In genomic region chr2:151952691-151953456, GRCh38 we compare ENCODE assay signal across 22 cellular contexts.
DNase-seq lines count a peak whose midpoint lies in the region; FAIRE-seq and TF ChIP-seq lines count a peak whose summit lies in the region.
"Had no signal": no experiment of that assay in that cellular context is flagged by ENCODE, and none has a peak within 500 bp of the region (broad histone marks: within the 10 kb centered on the region; RNA-seq: fewer than 3 reads in every experiment).

No MANE protein-coding gene starts in this region.

- no peaks in the 10 kb centered on the region for H3K36me3 Mint-ChIP-seq in endothelial cell (ENCODE audit: low read depth, unreplicated experiment)
- H3K36me3 Mint-ChIP-seq: CD8-positive, alpha-beta T cell had no signal

- H3K27me3 Mint-ChIP-seq in endothelial cell (ENCODE audit: unreplicated experiment), result peaks cover 2% of the 10 kb centered on the region

- no peaks in the 10 kb centered on the region for H3K9me3 Mint-ChIP-seq in endothelial cell (ENCODE audit: unreplicated experiment)
- H3K9me3 Mint-ChIP-seq: CD4-positive, alpha-beta T cell had no signal

- peak overlapping the region; percentile 0 for H3K27ac Mint-ChIP-seq in endothelial cell (ENCODE audit: unreplicated experiment)
- H3K27ac Mint-ChIP-seq: B cell; CD4-positive, alpha-beta T cell; CD8-positive, alpha-beta T cell had no signal

- in situ Hi-C loops in G401 (cut with HindIII; ENCODE audit: low sequenced_read_pairs), result no loop called here

- peak overlapping the region; percentile 79 for H3K27ac ChIP-seq in caudate nucleus (ENCODE audit: low read depth, low read length)
- H3K27ac ChIP-seq: 22Rv1; A549; BLaER1 treated with 17β-estradiol and CSF1 and Interleukin-3, amounts not matched to agents 10 nM and 100 nM; C4-2B had no signal

- no peak overlapping the region for H3K4me3 Mint-ChIP-seq in endothelial cell (ENCODE audit: unreplicated experiment)
- H3K4me3 Mint-ChIP-seq: B cell; CD4-positive, alpha-beta T cell; CD8-positive, alpha-beta T cell had no signal

- peak; percentile 69 for DNase-seq in G401 (ENCODE audit: low spot score)
- peak in 1 of 61 donors; percentile 51 for DNase-seq in caudate nucleus (lab: John Stamatoyannopoulos, UW)
- no peak for DNase-seq in endothelial cell (ENCODE audit: low spot score)
- DNase-seq in GM12891 (ENCODE audit: insufficient read length, low spot score), result no peak
- no peak for DNase-seq in DMS79 treated with DMSO at 0.1 percent for 48 hours (lab: John Stamatoyannopoulos, UW)
- no peak for DNase-seq in frontal cortex (ENCODE audit: low spot score in 2 of 2)
- DNase-seq: AML-193; Caco-2; Calu3; CD4-positive, alpha-beta T cell; CD8-positive, alpha-beta T cell; DND-41; EL; GF-D8 had no signal

- no peaks in the 10 kb centered on the region for H3K4me1 Mint-ChIP-seq in endothelial cell (ENCODE audit: unreplicated experiment)

- FAIRE-seq in GM12891 (lab: Jason Lieb, UNC) (no peak), frontal cortex (lab: Jason Lieb, UNC) (no peak)
- FAIRE-seq: A549, D721Med, G401.6, GM19239 had no signal

- TF ChIP-seq POLR2A in GM12891 (IDR thresholded peaks at IDR 0.05; ENCODE audit: low read depth, low read length), result no peak

- TF ChIP-seq CTCF in endothelial cell (IDR thresholded peaks at IDR 0.05; ENCODE audit: unreplicated experiment), result no peak

TF ChIP-seq in GM12891, 5 proteins besides CTCF, POLR2A, EP300 and RAD21:
- TF ChIP-seq SPI1 (IDR thresholded peaks at IDR 0.05; ENCODE audit: low read depth, low read length), result no peak
- TF ChIP-seq POU2F2 (IDR thresholded peaks at IDR 0.05; ENCODE audit: low read depth, low read length), result no peak
- no peak for TF ChIP-seq TAF1 (IDR thresholded peaks at IDR 0.05; ENCODE audit: low read depth, low read length)
- TF ChIP-seq POLR2AphosphoS5 (IDR thresholded peaks at IDR 0.05; ENCODE audit: low read depth, low read length), result no peak
- no peak for TF ChIP-seq PAX5 (IDR thresholded peaks at IDR 0.05; ENCODE audit: insufficient read depth, low read length, severe bottlenecking)
